20 cellular contexts compared by ENCODE assay signal in genomic region chr4:73871911-73872310, GRCh38. TPM values are rescaled to one million over a fixed set of nuclear protein-coding genes. Genes with fewer than 3 reads are reported as not detected.
DNase-seq lines count a peak whose midpoint lies in the region; ATAC-seq, FAIRE-seq and TF ChIP-seq lines count a peak whose summit lies in the region.
"Had no signal": no experiment of that assay in that cellular context is flagged by ENCODE, and none has a peak within 500 bp of the region (broad histone marks: within the 10 kb centered on the region; RNA-seq: fewer than 3 reads in every experiment).

No MANE protein-coding gene starts in this region.

- H3K9me1 ChIP-seq in endothelial cell of umbilical vein (replicated peaks; ENCODE audit: control insufficient read depth, extremely low read depth, insufficient read depth, low read length): no peaks in the 10 kb centered on the region

- H3K79me2 ChIP-seq in endothelial cell of umbilical vein (ENCODE audit: control insufficient read depth, insufficient read depth, low read length): peaks cover 5% of the 10 kb centered on the region
- H3K79me2 ChIP-seq in osteoblast (ENCODE audit: insufficient read depth, low read length): no peaks in the 10 kb centered on the region

- dilution Hi-C loops in endothelial cell of umbilical vein (cut with MboI; ENCODE audit: extremely low pct_ligation_motif_present, low sequenced_read_pairs): no loop called here

- H3K9me3 ChIP-seq in A549 (0 out of 3 replicates have a peak, but pooled peaks cover 4% of the 10 kb centered on the region), endothelial cell of umbilical vein (replicated peaks; ENCODE audit: control insufficient read depth, insufficient read depth, low read length) (no peaks in the 10 kb centered on the region), osteoblast (ENCODE audit: low read depth, low read length) (no peaks in the 10 kb centered on the region)
- H3K9me3 ChIP-seq: Caco-2 had no signal

- TF ChIP-seq EP300 in A549 (IDR thresholded peaks at IDR 0.05): no peak

- intact Hi-C loops in endothelial cell of umbilical vein (cut with micrococcal nuclease): loop anchor here (1.0 kb wide), 1 partner anchor 265 kb away; no protein-coding TSS in a partner anchor

- TF ChIP-seq POLR2A in A549 (IDR thresholded peaks at IDR 0.05; ENCODE audit: low read length) (no peak), endothelial cell of umbilical vein (IDR thresholded peaks at IDR 0.05; ENCODE audit: low read depth, low read length) (no peak)

- H4K20me1 ChIP-seq in endothelial cell of umbilical vein (replicated peaks; ENCODE audit: control insufficient read depth, extremely low read depth, insufficient read depth, low read length) (no peaks in the 10 kb centered on the region), osteoblast (ENCODE audit: insufficient read depth, low read length) (no peaks in the 10 kb centered on the region)

- no peaks in the 10 kb centered on the region for H3K36me3 ChIP-seq in endothelial cell of umbilical vein (ENCODE audit: control insufficient read depth in 2 of 2, extremely low read depth in 1 of 2, insufficient read depth in 2 of 2, low read length in 2 of 2)
- H3K36me3 ChIP-seq in osteoblast (ENCODE audit: insufficient read depth, low read length): no peaks in the 10 kb centered on the region

- BruUV-seq in endothelial cell of umbilical vein (replicated peaks; lab: Mats Ljungman, UMichigan): no TSS peak

- H3K4me3 ChIP-seq in A549 (no peak overlapping the region), endothelial cell of umbilical vein (replicated peaks in 1 of 3; ENCODE audit: insufficient read depth in 1 of 3, low read depth in 1 of 3, low read length in 3 of 3) (no peak overlapping the region), osteoblast (ENCODE audit: insufficient read depth, low read length) (no peak overlapping the region)
- H3K4me3 ChIP-seq: GM12878 had no signal

- in situ Hi-C loops in SK-MEL-5 (cut with HindIII; ENCODE audit: low pct_unique_long_range_greater_than_20kb, low sequenced_read_pairs): no loop called here

- TF ChIP-seq CTCF in A549 (IDR thresholded peaks at IDR 0.05) (no peak), endothelial cell of umbilical vein (IDR thresholded peaks at IDR 0.05; ENCODE audit: extremely low read depth in 1 of 2, insufficient read depth in 1 of 2, low read depth in 1 of 2, low read length in 2 of 2) (no peak), osteoblast (IDR thresholded peaks at IDR 0.05; ENCODE audit: extremely low read depth, low read depth, low read length) (no peak)

- H3K27ac ChIP-seq in A549 (peak overlapping the region in 1 of 2 experiments; percentile 43; a peak in 3 of 6 replicates), endothelial cell of umbilical vein (ENCODE audit: insufficient read depth, low read depth, low read length) (no peak overlapping the region), osteoblast (ENCODE audit: low read depth, low read length) (no peak overlapping the region)
- H3K27ac ChIP-seq: RWPE1 had no signal

- H3K4me1 ChIP-seq in A549 (peaks cover 26% of the 10 kb centered on the region; the same call in 2 of the 3 replicates), endothelial cell of umbilical vein (ENCODE audit: control insufficient read depth, extremely low read depth, insufficient read depth, low read length) (peaks cover 35% of the 10 kb centered on the region), osteoblast (ENCODE audit: insufficient read depth, low read length) (peaks cover 10% of the 10 kb centered on the region)
- H3K4me1 ChIP-seq: Caco-2 had no signal

- DNase-seq in A549 (ENCODE audit: low read depth in 1 of 2, low spot score in 1 of 2) (no peak), SK-MEL-5 (ENCODE audit: low read depth, low spot score) (peak; percentile 13), endothelial cell of umbilical vein (ENCODE audit: low read depth, low spot score) (peak; percentile 37), lung microvascular endothelial cell (ENCODE audit: low read depth in 2 of 2) (peak; percentile 14 to 72), osteoblast (ENCODE audit: insufficient read length, low spot score, missing footprints) (no peak), NCI-H128 (lab: John Stamatoyannopoulos, UW; ENCODE audit: unreplicated experiment) (no peak), NCI-H524 treated with DMSO at 0.1 percent for 48 hours (lab: John Stamatoyannopoulos, UW) (no peak)
- DNase-seq: 8988T, Caco-2, H9, MM.1S, NCI-H1105 treated with DMSO at 0.1 percent for 48 hours, NCI-H2029, NCI-H2171 treated with DMSO at 0.1 percent for 48 hours had no signal

- CTCF ChIA-PET in A549 (lab: Yijun Ruan, JAX): no interaction called here
- CTCF ChIA-PET in endothelial cell of umbilical vein (lab: Charles Lee): no interaction called here

- POLR2A ChIA-PET in A549 (lab: Yijun Ruan, JAX) (no interaction called here), endothelial cell of umbilical vein (lab: Charles Lee) (interaction anchor here (1.0 kb wide), 1 partner anchor 227 kb away, joined by 3 read pairs; the partner anchor contains the start of gene CXCL2)

- no peak for TF ChIP-seq RAD21 in A549 (conservative IDR thresholded peaks at IDR 0.05 in 1 of 2, IDR thresholded peaks at IDR 0.05 in 1 of 2)

- no peak for ATAC-seq in A549
- no peak for ATAC-seq in GM19452 (IDR thresholded peaks at IDR 0.05; ENCODE audit: unreplicated experiment)
- ATAC-seq: GM12878 had no signal

- H2AFZ ChIP-seq in endothelial cell of umbilical vein (ENCODE audit: low read depth, low read length) (no peak overlapping the region), osteoblast (ENCODE audit: low read length) (no peak overlapping the region)

- H3K27me3 ChIP-seq in endothelial cell of umbilical vein (ENCODE audit: control insufficient read depth in 2 of 2, insufficient read depth in 2 of 2, low read length in 2 of 2) (no peaks in the 10 kb centered on the region), osteoblast (ENCODE audit: insufficient read depth, low read length) (no peaks in the 10 kb centered on the region)

- peak overlapping the region; percentile 92; the same call in 2 of the 3 replicates for H3K4me2 ChIP-seq in A549
- no peak overlapping the region for H3K4me2 ChIP-seq in endothelial cell of umbilical vein (ENCODE audit: insufficient read depth, low read length)
- no peak overlapping the region for H3K4me2 ChIP-seq in osteoblast (ENCODE audit: insufficient read depth, low read length)

- no peak overlapping the region for H3K9ac ChIP-seq in endothelial cell of umbilical vein (replicated peaks; ENCODE audit: extremely low read depth, insufficient read depth, low read length)

- 68% methylated on average over 1 of the region's 1 CpG for WGBS in A549 (ENCODE audit: missing lambda C conversion rate)

- FAIRE-seq in A549 (lab: Jason Lieb, UNC) (no peak), endothelial cell of umbilical vein (lab: Jason Lieb, UNC) (no peak)
- FAIRE-seq: GM12878, GM18507 had no signal

RNA-seq across cellular contexts. Expression of gene CXCL1, which starts 2.7 kb away (rescaled TPM):
- polyA plus RNA-seq in A549 (2011; rRNA removed) (16.3 and 20.0 TPM in 2 replicates), A549 (2017; fragmentation: RNase III; extraction: RNeasy Plus Mini Kit Qiagen cat#74134 plus additional on column Dnase treatment) (12.9 to 16.2 TPM (median 14.9 TPM) in 3 replicates), endothelial cell of umbilical vein (26.7 and 36.0 TPM in 2 replicates)
- polyA plus RNA-seq in A549 (2012; cell fraction: cytosol; rRNA removed): 23.1 and 27.7 TPM in 2 replicates
- polyA plus RNA-seq in A549 (2012; cell fraction: nucleus; rRNA removed): 15.8 and 29.3 TPM in 2 replicates
- polyA minus RNA-seq in A549 (2011; rRNA and poly(A)+ RNA removed): 3.1 and 5.4 TPM in 2 replicates
- 76.1 and 81.3 TPM in 2 replicates for total RNA-seq in SK-MEL-5 (2014; rRNA removed; shearing (Covaris generic))
- 346 and 371 TPM in 2 replicates for polyA plus RNA-seq in SK-MEL-5 (2015; cell fraction: cytosol; rRNA removed)
- polyA plus RNA-seq in SK-MEL-5 (2015; cell fraction: nucleus; rRNA removed): 152 and 160 TPM in 2 replicates
- total RNA-seq in endothelial cell of umbilical vein (9.0 and 20.0 TPM in 2 replicates), lung microvascular endothelial cell (10.5 and 36.3 TPM in 2 replicates), osteoblast (0.29 and 4.7 TPM in 2 replicates)
- polyA plus RNA-seq in endothelial cell of umbilical vein (2011; cell fraction: cytosol; rRNA removed): 44.6 and 62.9 TPM in 2 replicates
- polyA plus RNA-seq in endothelial cell of umbilical vein (2011; cell fraction: nucleus; rRNA removed): 23.8 and 27.9 TPM in 2 replicates
- polyA plus RNA-seq in endothelial cell of umbilical vein (2012): 44.9 and 91.9 TPM in 2 replicates
- polyA minus RNA-seq in endothelial cell of umbilical vein: 2.7 and 5.6 TPM in 2 replicates
- not detected for polyA minus RNA-seq in endothelial cell of umbilical vein (2011; cell fraction: cytosol; rRNA and poly(A)+ RNA removed)
- polyA minus RNA-seq in endothelial cell of umbilical vein (2011; cell fraction: nucleus; rRNA and poly(A)+ RNA removed): 4.0 and 6.7 TPM in 2 replicates
- total RNA-seq: Caco-2, G401, GM12878 had no signal
- polyA plus RNA-seq: GM12878 had no signal

RNA-seq across cellular contexts. Expression of gene PF4V1, which starts 18.8 kb away (rescaled TPM):
- polyA plus RNA-seq in A549 (2011; rRNA removed): not detected in 2 replicates
- not detected in 2 replicates for polyA plus RNA-seq in A549 (2012; cell fraction: cytosol; rRNA removed)
- not detected in 2 replicates for polyA plus RNA-seq in A549 (2012; cell fraction: nucleus; rRNA removed)
- polyA plus RNA-seq in A549 (2017; fragmentation: RNase III; extraction: RNeasy Plus Mini Kit Qiagen cat#74134 plus additional on column Dnase treatment): not detected in 3 replicates
- not detected in 2 replicates for polyA minus RNA-seq in A549 (2011; rRNA and poly(A)+ RNA removed)
- total RNA-seq in SK-MEL-5 (2014; rRNA removed; shearing (Covaris generic)): not detected in 2 replicates
- not detected in 2 replicates for polyA plus RNA-seq in SK-MEL-5 (2015; cell fraction: cytosol; rRNA removed)
- polyA plus RNA-seq in SK-MEL-5 (2015; cell fraction: nucleus; rRNA removed): not detected in 2 replicates
- not detected in 2 replicates for total RNA-seq in endothelial cell of umbilical vein
- not detected in 2 replicates for polyA plus RNA-seq in endothelial cell of umbilical vein
- 0.31 TPM in 1 of 2 replicates, not detected in the other for polyA plus RNA-seq in endothelial cell of umbilical vein (2011; cell fraction: cytosol; rRNA removed)
- polyA plus RNA-seq in endothelial cell of umbilical vein (2011; cell fraction: nucleus; rRNA removed): not detected in 2 replicates
- not detected in 2 replicates for polyA plus RNA-seq in endothelial cell of umbilical vein (2012)
- polyA minus RNA-seq in endothelial cell of umbilical vein: not detected in 2 replicates
- not detected for polyA minus RNA-seq in endothelial cell of umbilical vein (2011; cell fraction: cytosol; rRNA and poly(A)+ RNA removed)
- not detected in 2 replicates for polyA minus RNA-seq in endothelial cell of umbilical vein (2011; cell fraction: nucleus; rRNA and poly(A)+ RNA removed)
- total RNA-seq in lung microvascular endothelial cell: not detected in 2 replicates
- not detected in 2 replicates for total RNA-seq in osteoblast
- total RNA-seq: Caco-2, G401, GM12878, H9 had no signal
- polyA plus RNA-seq: GM12878 had no signal

RNA-seq across cellular contexts. Expression of gene CXCL6, which starts 35.4 kb away (rescaled TPM):
- polyA plus RNA-seq in A549 (2011; rRNA removed): 0.06 TPM in 1 of 2 replicates, not detected in the other
- 0.01 TPM in 1 of 2 replicates, not detected in the other for polyA plus RNA-seq in A549 (2012; cell fraction: cytosol; rRNA removed)
- not detected in 2 replicates for polyA plus RNA-seq in A549 (2012; cell fraction: nucleus; rRNA removed)
- 0.11 to 0.16 TPM in 2 of 3 replicates, not detected in the other for polyA plus RNA-seq in A549 (2017; fragmentation: RNase III; extraction: RNeasy Plus Mini Kit Qiagen cat#74134 plus additional on column Dnase treatment)
- polyA minus RNA-seq in A549 (2011; rRNA and poly(A)+ RNA removed): not detected in 2 replicates
- not detected in 2 replicates for total RNA-seq in SK-MEL-5 (2014; rRNA removed; shearing (Covaris generic))
- polyA plus RNA-seq in SK-MEL-5 (2015; cell fraction: cytosol; rRNA removed): not detected in 2 replicates
- not detected in 2 replicates for polyA plus RNA-seq in SK-MEL-5 (2015; cell fraction: nucleus; rRNA removed)
- 0.25 and 1.2 TPM in 2 replicates for total RNA-seq in endothelial cell of umbilical vein
- 0.78 and 0.81 TPM in 2 replicates for polyA plus RNA-seq in endothelial cell of umbilical vein
- polyA plus RNA-seq in endothelial cell of umbilical vein (2011; cell fraction: cytosol; rRNA removed): 0.59 and 1.0 TPM in 2 replicates
- polyA plus RNA-seq in endothelial cell of umbilical vein (2011; cell fraction: nucleus; rRNA removed): 0.32 and 0.43 TPM in 2 replicates
- polyA plus RNA-seq in endothelial cell of umbilical vein (2012): 3.5 and 4.3 TPM in 2 replicates
- polyA minus RNA-seq in endothelial cell of umbilical vein: 0.19 TPM in 1 of 2 replicates, not detected in the other
- polyA minus RNA-seq in endothelial cell of umbilical vein (2011; cell fraction: cytosol; rRNA and poly(A)+ RNA removed): not detected
- polyA minus RNA-seq in endothelial cell of umbilical vein (2011; cell fraction: nucleus; rRNA and poly(A)+ RNA removed): not detected in 2 replicates
- 0.22 and 0.40 TPM in 2 replicates for total RNA-seq in lung microvascular endothelial cell
- total RNA-seq in osteoblast: 1.1 TPM in 1 of 2 replicates, not detected in the other
- total RNA-seq: Caco-2, G401, GM12878, NCI-H460 had no signal
- polyA plus RNA-seq: GM12878 had no signal

Comparison
In these comparisons a context has a peak if more than half of its experiments do, and no peak if none do; other contexts are left out.
1. DNase-seq: peak in SK-MEL-5 (single experiment), endothelial cell of umbilical vein (single experiment) and lung microvascular endothelial cell (2 of 2); none in A549 (0 of 2), osteoblast (single experiment), NCI-H128 (single experiment) and NCI-H524 treated with DMSO at 0.1 percent for 48 hours (single experiment).